Comparison of ENCODE assay signal across 8 cellular contexts in genomic region chr3:33717866-33718594, GRCh38. TPM values are rescaled to one million over a fixed set of nuclear protein-coding genes. Genes with fewer than 3 reads are reported as not detected.
A peak's percentile ranks its signal among the peaks of the same experiment; 100 is the strongest.
DNase-seq lines count a peak whose midpoint lies in the region; ATAC-seq and TF ChIP-seq lines count a peak whose summit lies in the region.

TSS of gene CLASP2 (minus strand) at chr3:33718254. CDS start at chr3:33718002, 252 bp downstream.

- peak within 1 kb of the TSS; percentile 79 to 99 (median 92) for H3K4me3 ChIP-seq in esophagus muscularis mucosa

- 0% methylated on average over 9 of the region's 68 CpGs for WGBS in esophagus muscularis mucosa

- no peak for TF ChIP-seq EP300 in esophagus muscularis mucosa (IDR thresholded peaks at IDR 0.05)

- H3K9me3 Mint-ChIP-seq in IgD-negative memory B cell = no peaks in the 10 kb centered on the region
- no peaks in the 10 kb centered on the region for H3K9me3 Mint-ChIP-seq in activated T-cell treated with anti-CD3 and anti-CD28 coated beads, Interleukin-2, amount 50 U/mL, for 24 hours

- no peaks in the 10 kb centered on the region for H3K27me3 ChIP-seq in esophagus muscularis mucosa

- H3K36me3 ChIP-seq in esophagus muscularis mucosa = no peaks in the 10 kb centered on the region

- H3K4me1 Mint-ChIP-seq in IgD-negative memory B cell = peaks cover 11 to 15% (median 12%) of the 10 kb centered on the region in 3 donors
- peaks cover 13% of the 10 kb centered on the region for H3K4me1 Mint-ChIP-seq in activated T-cell treated with anti-CD3 and anti-CD28 coated beads, Interleukin-2, amount 50 U/mL, for 24 hours (ENCODE audit: low read depth)

- peaks cover 7 to 22% (median 19%) of the 10 kb centered on the region in 4 donors for H3K4me1 ChIP-seq in esophagus muscularis mucosa

- no peaks in the 10 kb centered on the region for H3K9me3 ChIP-seq in esophagus muscularis mucosa

- H3K36me3 Mint-ChIP-seq in IgD-negative memory B cell = peaks cover 2% of the 10 kb centered on the region
- peaks cover 18% of the 10 kb centered on the region for H3K36me3 Mint-ChIP-seq in activated T-cell treated with anti-CD3 and anti-CD28 coated beads, Interleukin-2, amount 50 U/mL, for 24 hours (ENCODE audit: low read depth)

- H3K27ac Mint-ChIP-seq in IgD-negative memory B cell = peak within 1 kb of the TSS in 2 of 3 donors; percentile 96 to 99
- peak within 1 kb of the TSS; percentile 95 for H3K27ac Mint-ChIP-seq in activated T-cell treated with anti-CD3 and anti-CD28 coated beads, Interleukin-2, amount 50 U/mL, for 24 hours

- no peaks in the 10 kb centered on the region for H3K27me3 Mint-ChIP-seq in IgD-negative memory B cell
- H3K27me3 Mint-ChIP-seq in activated T-cell treated with anti-CD3 and anti-CD28 coated beads, Interleukin-2, amount 50 U/mL, for 24 hours = no peaks in the 10 kb centered on the region

- H3K27ac ChIP-seq in esophagus muscularis mucosa (replicated peaks in 1 of 4) = peak within 1 kb of the TSS; percentile 97 to 100 (median 98)

- H3K4me3 Mint-ChIP-seq in IgD-negative memory B cell = peak within 1 kb of the TSS in 2 of 4 donors; percentile 95 to 99
- H3K4me3 Mint-ChIP-seq in activated T-cell treated with anti-CD3 and anti-CD28 coated beads, Interleukin-2, amount 50 U/mL, for 24 hours = no peak within 1 kb of the TSS

- no peak for TF ChIP-seq CTCF in esophagus muscularis mucosa (IDR thresholded peaks at IDR 0.05)

- ATAC-seq in GM21576 (IDR thresholded peaks at IDR 0.05; ENCODE audit: unreplicated experiment) = peak; percentile 93

- TF ChIP-seq POLR2A in esophagus muscularis mucosa (IDR thresholded peaks at IDR 0.05; ENCODE audit: low read depth) = no peak

- intact Hi-C loops in esophagus muscularis mucosa (cut with DNase I) = loop anchor here (2.0 to 5.0 kb wide), 2 partner anchors 69 to 81 kb away; no protein-coding TSS in a partner anchor

- peak; percentile 3 for DNase-seq in DMS153 (lab: John Stamatoyannopoulos, UW)
- DNase-seq in activated T-cell treated with anti-CD3 and anti-CD28 coated beads, Interleukin-2, amount 50 U/mL, for 24 hours = peak; percentile 90
- DNase-seq in esophagus muscularis mucosa (ENCODE audit: extremely low spot score) = peak; percentile 96
- DNase-seq in myocyte (ENCODE audit: low read depth) = peak; percentile 89
- DNase-seq in stimulated activated CD8-positive, alpha-beta memory T cell treated with anti-CD3 and anti-CD28 coated beads, Interleukin-7, amount 100 ng/mL, for 4 hours (ENCODE audit: low read depth in 2 of 2) = peak; percentile 68 to 81

TF ChIP-seq in PFSK-1, 5 proteins besides CTCF, POLR2A, EP300 and RAD21:
- TF ChIP-seq POLR2AphosphoS5 (IDR thresholded peaks at IDR 0.05; ENCODE audit: low read depth, low read length) (peak; percentile 78), FOXP2 (optimal IDR thresholded peaks at IDR 0.05; ENCODE audit: borderline replicate concordance, extremely low read depth, extremely low read length, insufficient read depth) (peak; percentile 79), SIN3A (IDR thresholded peaks at IDR 0.05; ENCODE audit: borderline replicate concordance, insufficient read depth, low read length) (no peak), REST (IDR thresholded peaks at IDR 0.05; ENCODE audit: insufficient read depth in 1 of 2, low read depth in 2 of 2, low read length in 2 of 2) (no peak), TAF1 (IDR thresholded peaks at IDR 0.05; ENCODE audit: borderline replicate concordance, insufficient read depth, low read length) (no peak)
TF ChIP-seq in PFSK-1: peak in this region for 2.

RNA-seq across cellular contexts. Expression of gene CLASP2, which starts in this region (rescaled TPM):
- polyA plus RNA-seq in IgD-negative memory B cell = 11.8 TPM
- polyA plus RNA-seq in PFSK-1 (2012; ENCODE audit: insufficient read length, low read depth) = 11.4 TPM
- total RNA-seq in esophagus muscularis mucosa (10 to 100 TPM; 38.4 to 53.2 (median 43.1) TPM), myocyte (64.8 and 71.3 TPM in 2 replicates)
- 17.4 TPM for polyA plus RNA-seq in myocyte (2012)

Comparison
In these comparisons a context has a peak if more than half of its experiments do, and no peak if none do; other contexts are left out.
1. Peak in every context shown above with its lines: DNase-seq, ATAC-seq, H3K4me3 ChIP-seq and H3K27ac ChIP-seq.
2. DNase-seq: peak in every context shown above with its lines; median percentile 96 in esophagus muscularis mucosa; 90 in activated T-cell treated with anti-CD3 and anti-CD28 coated beads, Interleukin-2, amount 50 U/mL, for 24 hours; 89 in myocyte; 74 in stimulated activated CD8-positive, alpha-beta memory T cell treated with anti-CD3 and anti-CD28 coated beads, Interleukin-7, amount 100 ng/mL, for 4 hours; 3 in DMS153.